Comparison of ENCODE assay signal across 23 cellular contexts in the genomic region with DNA sequence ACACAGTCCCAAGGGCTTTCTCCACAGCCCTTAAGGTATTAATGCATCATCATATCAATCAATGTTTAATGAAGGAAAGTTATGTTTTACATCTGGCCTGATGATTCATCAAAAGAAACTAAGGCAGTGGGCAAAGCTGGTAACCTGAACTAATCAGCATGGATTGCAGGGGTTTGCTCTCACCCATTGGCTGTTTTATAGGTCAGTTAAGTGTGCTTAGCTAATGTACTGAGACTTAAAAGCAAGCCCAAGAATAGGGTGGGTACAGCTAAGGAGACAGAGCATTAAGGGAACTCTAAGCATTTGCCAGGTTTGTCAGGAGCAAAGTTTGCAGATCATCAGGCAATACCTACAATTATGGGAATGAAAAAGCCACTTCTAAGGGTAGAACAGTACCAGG.
"Had no signal": no experiment of that assay in that cellular context is flagged by ENCODE, and none has a peak within 500 bp of the region (broad histone marks: within the 10 kb centered on the region; RNA-seq: fewer than 3 reads in every experiment).

No MANE protein-coding gene starts in this region.

- DNase-seq: activated CD4-positive, CD25-positive, alpha-beta regulatory T cell; activated CD8-positive, alpha-beta memory T cell treated with anti-CD3 and anti-CD28 coated beads, Interleukin-2, amount 50 U/mL, for 4 hours; activated CD8-positive, alpha-beta T cell treated with anti-CD3 and anti-CD28 coated beads for 36 hours; activated gamma-delta T cell treated with Interleukin-2 at 50 U/mL for 16 hours; activated naive CD4-positive, alpha-beta T cell treated with anti-CD3 and anti-CD28 coated beads, Interleukin-2, amount 10 ng/mL, durations not matched to agents 7 days and 5 days; activated naive CD8-positive, alpha-beta T cell treated with anti-CD3 and anti-CD28 coated beads for 36 hours; activated T-cell treated with anti-CD3 and anti-CD28 coated beads, Interleukin-2, amount 50 U/mL, for 72 hours; central memory CD4-positive, alpha-beta T cell; Kasumi-1; NCI-H1048; NCI-H146; NCI-H187 treated with DMSO at 0.1 percent for 48 hours; NCI-H2081 treated with DMSO at 0.1 percent for 48 hours; NCI-H2227 treated with DMSO at 0.1 percent for 48 hours; NCI-H446 treated with DMSO at 0.1 percent for 48 hours; NCI-H526; NCI-H774; NK-92 treated with Interleukin-12 subunit alpha and Interleukin-12 subunit beta, amount 100 ng/mL, for 24 hours; OCI-M1; RPMI8226; T-cell; T-helper 2 cell; T1000 had no signal
